In the genomic region with DNA sequence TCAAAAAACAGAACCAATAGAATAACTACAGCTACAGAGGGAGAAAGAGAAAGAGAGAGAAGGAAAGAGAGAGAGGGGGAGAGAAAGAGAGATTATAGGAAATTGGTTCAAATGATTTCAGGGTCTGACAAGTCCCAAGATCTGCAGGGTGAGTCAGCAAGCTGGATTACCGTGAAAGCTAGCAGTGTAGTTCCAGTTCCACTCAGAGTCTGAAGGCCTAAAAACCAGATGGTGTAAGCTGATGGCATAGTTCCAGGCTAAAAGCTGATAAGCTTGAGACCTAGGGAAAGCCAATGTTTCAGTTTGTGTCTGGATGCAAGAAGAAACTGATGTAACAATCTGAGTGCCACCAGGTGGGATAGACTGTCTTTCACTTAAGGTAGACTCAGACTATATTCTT, we compare ENCODE assay signal across 1 cellular context.
TF ChIP-seq lines count a peak whose summit lies in the region.

No MANE protein-coding gene starts in this region.

TF ChIP-seq in K562, 482 proteins besides CTCF, POLR2A, EP300 and RAD21 (continued from another document):
- TF ChIP-seq, protein P1, sequence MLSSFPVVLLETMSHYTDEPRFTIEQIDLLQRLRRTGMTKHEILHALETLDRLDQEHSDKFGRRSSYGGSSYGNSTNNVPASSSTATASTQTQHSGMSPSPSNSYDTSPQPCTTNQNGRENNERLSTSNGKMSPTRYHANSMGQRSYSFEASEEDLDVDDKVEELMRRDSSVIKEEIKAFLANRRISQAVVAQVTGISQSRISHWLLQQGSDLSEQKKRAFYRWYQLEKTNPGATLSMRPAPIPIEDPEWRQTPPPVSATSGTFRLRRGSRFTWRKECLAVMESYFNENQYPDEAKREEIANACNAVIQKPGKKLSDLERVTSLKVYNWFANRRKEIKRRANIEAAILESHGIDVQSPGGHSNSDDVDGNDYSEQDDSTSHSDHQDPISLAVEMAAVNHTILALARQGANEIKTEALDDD (IDR thresholded peaks at IDR 0.05) = 0 out of 2 replicates have a peak, but pooled peaks have one; percentile 17
- no peak for TF ChIP-seq YBX1 (IDR thresholded peaks at IDR 0.05)
- TF ChIP-seq NFE2 (IDR thresholded peaks at IDR 0.05; ENCODE audit: low read depth) = peak; percentile 25; the same call in 1 of the 2 replicates
- TF ChIP-seq, protein P2, sequence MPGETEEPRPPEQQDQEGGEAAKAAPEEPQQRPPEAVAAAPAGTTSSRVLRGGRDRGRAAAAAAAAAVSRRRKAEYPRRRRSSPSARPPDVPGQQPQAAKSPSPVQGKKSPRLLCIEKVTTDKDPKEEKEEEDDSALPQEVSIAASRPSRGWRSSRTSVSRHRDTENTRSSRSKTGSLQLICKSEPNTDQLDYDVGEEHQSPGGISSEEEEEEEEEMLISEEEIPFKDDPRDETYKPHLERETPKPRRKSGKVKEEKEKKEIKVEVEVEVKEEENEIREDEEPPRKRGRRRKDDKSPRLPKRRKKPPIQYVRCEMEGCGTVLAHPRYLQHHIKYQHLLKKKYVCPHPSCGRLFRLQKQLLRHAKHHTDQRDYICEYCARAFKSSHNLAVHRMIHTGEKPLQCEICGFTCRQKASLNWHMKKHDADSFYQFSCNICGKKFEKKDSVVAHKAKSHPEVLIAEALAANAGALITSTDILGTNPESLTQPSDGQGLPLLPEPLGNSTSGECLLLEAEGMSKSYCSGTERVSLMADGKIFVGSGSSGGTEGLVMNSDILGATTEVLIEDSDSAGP (CRISPR knock-in tag; IDR thresholded peaks at IDR 0.05) = no peak
- TF ChIP-seq FOXA3 (CRISPR knock-in tag; conservative IDR thresholded peaks at IDR 0.05 in 1 of 2, IDR thresholded peaks at IDR 0.05 in 1 of 2) = no peak
- TF ChIP-seq, protein P3, sequence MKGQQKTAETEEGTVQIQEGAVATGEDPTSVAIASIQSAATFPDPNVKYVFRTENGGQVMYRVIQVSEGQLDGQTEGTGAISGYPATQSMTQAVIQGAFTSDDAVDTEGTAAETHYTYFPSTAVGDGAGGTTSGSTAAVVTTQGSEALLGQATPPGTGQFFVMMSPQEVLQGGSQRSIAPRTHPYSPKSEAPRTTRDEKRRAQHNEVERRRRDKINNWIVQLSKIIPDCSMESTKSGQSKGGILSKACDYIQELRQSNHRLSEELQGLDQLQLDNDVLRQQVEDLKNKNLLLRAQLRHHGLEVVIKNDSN (CRISPR knock-in tag; IDR thresholded peaks at IDR 0.05) = no peak
- peak; percentile 20; the same call in 1 of the 2 replicates for TF ChIP-seq C11orf30 (IDR thresholded peaks at IDR 0.05; ENCODE audit: low read depth)
- no peak for TF ChIP-seq TAF7 (tag; IDR thresholded peaks at IDR 0.05)
- TF ChIP-seq WHSC1 (IDR thresholded peaks at IDR 0.05; ENCODE audit: low read length) = no peak
- TF ChIP-seq NFIC (IDR thresholded peaks at IDR 0.05) = peak; percentile 44
- TF ChIP-seq RNF2 (IDR thresholded peaks at IDR 0.05) = no peak
- no peak for TF ChIP-seq TCF7L2 (IDR thresholded peaks at IDR 0.05; ENCODE audit: low read depth, low read length)
- no peak for TF ChIP-seq CREBBP (IDR thresholded peaks at IDR 0.05; ENCODE audit: low read depth, low read length)
- TF ChIP-seq, protein P4, sequence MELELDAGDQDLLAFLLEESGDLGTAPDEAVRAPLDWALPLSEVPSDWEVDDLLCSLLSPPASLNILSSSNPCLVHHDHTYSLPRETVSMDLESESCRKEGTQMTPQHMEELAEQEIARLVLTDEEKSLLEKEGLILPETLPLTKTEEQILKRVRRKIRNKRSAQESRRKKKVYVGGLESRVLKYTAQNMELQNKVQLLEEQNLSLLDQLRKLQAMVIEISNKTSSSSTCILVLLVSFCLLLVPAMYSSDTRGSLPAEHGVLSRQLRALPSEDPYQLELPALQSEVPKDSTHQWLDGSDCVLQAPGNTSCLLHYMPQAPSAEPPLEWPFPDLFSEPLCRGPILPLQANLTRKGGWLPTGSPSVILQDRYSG (tag; conservative IDR thresholded peaks at IDR 0.05; ENCODE audit: low read depth) = no peak
- TF ChIP-seq RUNX1 (IDR thresholded peaks at IDR 0.05; ENCODE audit: low read depth) = no peak
- TF ChIP-seq, protein P5, sequence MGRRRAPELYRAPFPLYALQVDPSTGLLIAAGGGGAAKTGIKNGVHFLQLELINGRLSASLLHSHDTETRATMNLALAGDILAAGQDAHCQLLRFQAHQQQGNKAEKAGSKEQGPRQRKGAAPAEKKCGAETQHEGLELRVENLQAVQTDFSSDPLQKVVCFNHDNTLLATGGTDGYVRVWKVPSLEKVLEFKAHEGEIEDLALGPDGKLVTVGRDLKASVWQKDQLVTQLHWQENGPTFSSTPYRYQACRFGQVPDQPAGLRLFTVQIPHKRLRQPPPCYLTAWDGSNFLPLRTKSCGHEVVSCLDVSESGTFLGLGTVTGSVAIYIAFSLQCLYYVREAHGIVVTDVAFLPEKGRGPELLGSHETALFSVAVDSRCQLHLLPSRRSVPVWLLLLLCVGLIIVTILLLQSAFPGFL (CRISPR knock-in tag; IDR thresholded peaks at IDR 0.05) = no peak
- TF ChIP-seq MECOM (CRISPR knock-in tag; IDR thresholded peaks at IDR 0.05) = no peak
